In the genomic region with DNA sequence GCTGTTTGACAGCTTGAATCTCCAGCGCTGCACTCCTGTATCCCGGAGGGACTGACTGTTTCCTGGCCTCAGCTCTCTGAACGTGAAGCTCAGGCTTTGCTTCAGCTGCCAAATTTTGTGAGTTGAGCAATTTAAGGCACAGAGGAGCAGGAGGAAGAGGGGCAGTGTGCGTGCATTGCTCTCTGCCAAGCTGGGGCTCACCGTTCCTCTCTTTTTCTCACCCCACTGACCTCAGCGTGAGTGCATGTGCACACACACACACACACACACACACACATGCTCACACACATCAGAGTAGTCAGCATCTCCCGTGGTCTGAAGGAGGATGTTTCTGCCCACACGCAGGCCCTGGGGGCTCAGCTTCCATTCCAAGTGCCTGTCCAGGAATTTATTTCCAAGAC, we compare ENCODE assay signal across 1 cellular context.
TF ChIP-seq lines count a peak whose summit lies in the region.

No MANE protein-coding gene starts in this region.

TF ChIP-seq in IMR-90, 13 proteins besides CTCF, POLR2A, EP300 and RAD21 (continued from another document):
- TF ChIP-seq, protein P1, sequence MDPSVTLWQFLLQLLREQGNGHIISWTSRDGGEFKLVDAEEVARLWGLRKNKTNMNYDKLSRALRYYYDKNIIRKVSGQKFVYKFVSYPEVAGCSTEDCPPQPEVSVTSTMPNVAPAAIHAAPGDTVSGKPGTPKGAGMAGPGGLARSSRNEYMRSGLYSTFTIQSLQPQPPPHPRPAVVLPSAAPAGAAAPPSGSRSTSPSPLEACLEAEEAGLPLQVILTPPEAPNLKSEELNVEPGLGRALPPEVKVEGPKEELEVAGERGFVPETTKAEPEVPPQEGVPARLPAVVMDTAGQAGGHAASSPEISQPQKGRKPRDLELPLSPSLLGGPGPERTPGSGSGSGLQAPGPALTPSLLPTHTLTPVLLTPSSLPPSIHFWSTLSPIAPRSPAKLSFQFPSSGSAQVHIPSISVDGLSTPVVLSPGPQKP (IDR thresholded peaks at IDR 0.05; ENCODE audit: borderline replicate concordance, low read depth, low read length), result no peak
- TF ChIP-seq, protein P2, sequence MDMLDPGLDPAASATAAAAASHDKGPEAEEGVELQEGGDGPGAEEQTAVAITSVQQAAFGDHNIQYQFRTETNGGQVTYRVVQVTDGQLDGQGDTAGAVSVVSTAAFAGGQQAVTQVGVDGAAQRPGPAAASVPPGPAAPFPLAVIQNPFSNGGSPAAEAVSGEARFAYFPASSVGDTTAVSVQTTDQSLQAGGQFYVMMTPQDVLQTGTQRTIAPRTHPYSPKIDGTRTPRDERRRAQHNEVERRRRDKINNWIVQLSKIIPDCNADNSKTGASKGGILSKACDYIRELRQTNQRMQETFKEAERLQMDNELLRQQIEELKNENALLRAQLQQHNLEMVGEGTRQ (IDR thresholded peaks at IDR 0.05; ENCODE audit: low read depth, low read length), result no peak
- no peak for TF ChIP-seq CHD1 (IDR thresholded peaks at IDR 0.05; ENCODE audit: low read depth, low read length)
- no peak for TF ChIP-seq FOS (IDR thresholded peaks at IDR 0.05; ENCODE audit: low read depth, low read length)
- TF ChIP-seq MAFK (IDR thresholded peaks at IDR 0.05; ENCODE audit: low read depth, low read length), result peak; percentile 6; the same call in 1 of the 2 replicates
